In genomic region chr13:102847272-102848234, GRCh38 we compare ENCODE assay signal across 8 cellular contexts. TPM values are rescaled to one million over a fixed set of nuclear protein-coding genes. Genes with fewer than 3 reads are reported as not detected.
DNase-seq lines count a peak whose midpoint lies in the region; ATAC-seq and TF ChIP-seq lines count a peak whose summit lies in the region.

No MANE protein-coding gene starts in this region.

- CTCF ChIA-PET in T-cell (lab: Charles Lee), result interaction anchor here (0.7 to 6.3 kb wide), 13 partner anchors 47 to 268 kb away, joined by 3 to 93 read pairs (median 4); partner anchors contain the start of gene TPP2 (in 1 of the 2)

- TF ChIP-seq CTCF in heart right ventricle (IDR thresholded peaks at IDR 0.05) (peak; percentile 52 to 85 (median 70)), neural progenitor cell (IDR thresholded peaks at IDR 0.05) (peak; percentile 81)

- peak overlapping the region; percentile 9 for H3K9ac ChIP-seq in neural progenitor cell

- peaks cover 8% of the 10 kb centered on the region for H3F3A ChIP-seq in neural progenitor cell (ENCODE audit: low read depth)

- intact Hi-C loops in heart right ventricle (cut with DNase I) (loop anchor here in 8 of 10 donors (1.0 to 5.0 kb wide), 10 partner anchors 45 to 267 kb away; partner anchors contain the start of genes TPP2 (in 2 of the 8), BIVM (in 1 of the 8), POGLUT2 (in 1 of the 8) and TEX30 (in 1 of the 8)), Right ventricle myocardium inferior (cut with DNase I) (loop anchor here (2.0 kb wide), 1 partner anchor 267 kb away; no protein-coding TSS in a partner anchor)

- ATAC-seq in heart right ventricle (no peak), Right ventricle myocardium inferior (no peak), T-cell (replicated peaks in 1 of 4) (no peak), GM18505 (IDR thresholded peaks at IDR 0.05; ENCODE audit: unreplicated experiment) (no peak)

- peaks cover 21% of the 10 kb centered on the region for H3K79me2 ChIP-seq in neural progenitor cell (ENCODE audit: low read depth)

- WGBS in heart right ventricle, 2 donors, result 24 to 25% methylated on average over 12 of the region's 12 CpGs

- peak overlapping the region; percentile 29 for H2AFZ ChIP-seq in neural progenitor cell (replicated peaks)

- H4K20me1 ChIP-seq in neural progenitor cell (ENCODE audit: low read depth), result no peaks in the 10 kb centered on the region

- no peaks in the 10 kb centered on the region for H3K9me3 Mint-ChIP-seq in T-cell
- no peaks in the 10 kb centered on the region for H3K9me3 Mint-ChIP-seq in neural progenitor cell

- peak overlapping the region; percentile 82 for H3K4me2 ChIP-seq in neural progenitor cell

- H3K27me3 Mint-ChIP-seq in T-cell (no peaks in the 10 kb centered on the region), neural progenitor cell (ENCODE audit: insufficient read depth, low read depth) (peaks cover 4% of the 10 kb centered on the region)

- peaks cover 0 to 21% (median 0%) of the 10 kb centered on the region in 9 donors for H3K36me3 ChIP-seq in heart right ventricle
- H3K36me3 ChIP-seq in neural progenitor cell, result no peaks in the 10 kb centered on the region

- DNase-seq in heart right ventricle (no peak), Right ventricle myocardium inferior (ENCODE audit: missing footprints) (no peak), Kasumi-1 (lab: John Stamatoyannopoulos, UW) (peak; percentile 64 to 86), T-cell (peak in 9 of 34 experiments; percentile 5 to 17 (median 10)), epithelial cell of prostate (ENCODE audit: low read depth, low spot score) (no peak), neural progenitor cell (ENCODE audit: low spot score) (peak; percentile 46), islet precursor cell (no peak)

- no peak for TF ChIP-seq POLR2A in GM18505 (IDR thresholded peaks at IDR 0.05; ENCODE audit: borderline replicate concordance, extremely low read depth, insufficient read depth, insufficient read length)

- H3K27ac Mint-ChIP-seq in T-cell (peak overlapping the region; percentile 98 to 99), neural progenitor cell (peak overlapping the region; percentile 38)

- H3K4me1 Mint-ChIP-seq in T-cell (peaks cover 45 to 60% (median 57%) of the 10 kb centered on the region in 3 donors), neural progenitor cell (peaks cover 12% of the 10 kb centered on the region)

- H3K9me3 ChIP-seq in heart right ventricle, result no peaks in the 10 kb centered on the region
- H3K9me3 ChIP-seq in neural progenitor cell (ENCODE audit: low read depth), result no peaks in the 10 kb centered on the region

- peak overlapping the region; percentile 76 to 98 (median 88) for H3K4me3 ChIP-seq in heart right ventricle
- H3K4me3 ChIP-seq in neural progenitor cell, result peak overlapping the region; percentile 88

- POLR2A ChIA-PET in T-cell (lab: Charles Lee), result no interaction called here

- H3K4me3 Mint-ChIP-seq in T-cell (peak overlapping the region; percentile 91 to 98 (median 93)), neural progenitor cell (peak overlapping the region; percentile 89)

- H3K4me1 ChIP-seq in heart right ventricle (peaks cover 0 to 37% (median 28%) of the 10 kb centered on the region in 9 donors), neural progenitor cell (peaks cover 8% of the 10 kb centered on the region)

- no peaks in the 10 kb centered on the region for H3K27me3 ChIP-seq in heart right ventricle
- H3K27me3 ChIP-seq in neural progenitor cell, result no peaks in the 10 kb centered on the region

- H3K27ac ChIP-seq in heart right ventricle, result peak overlapping the region in 8 of 10 donors; percentile 36 to 98 (median 95)
- peak overlapping the region; percentile 94 for H3K27ac ChIP-seq in epithelial cell of prostate
- no peak overlapping the region for H3K27ac ChIP-seq in neural progenitor cell

- H3K36me3 Mint-ChIP-seq in T-cell, result peaks cover 8% of the 10 kb centered on the region
- H3K36me3 Mint-ChIP-seq in neural progenitor cell, result no peaks in the 10 kb centered on the region

RNA-seq across cellular contexts. Expression of gene ERCC5, which starts 1.7 kb away (rescaled TPM):
- 10 to 100 TPM; 26.5 to 37.7 (median 33.4) TPM for total RNA-seq in heart right ventricle
- 10 to 100 TPM; 18.1 to 59.5 TPM for polyA plus RNA-seq in heart right ventricle
- 27.3 TPM for total RNA-seq in Right ventricle myocardium inferior
- 100 to 1,000 TPM; 104 to 123 (median 114) TPM for total RNA-seq in T-cell
- 25.9 and 35.1 TPM in 2 replicates for total RNA-seq in neural progenitor cell (ENCODE audit: low replicate concordance)

RNA-seq across cellular contexts. Expression of gene BIVM, which starts 48.6 kb away (rescaled TPM):
- 10 to 100 TPM; 21.1 to 37.3 (median 28.3) TPM for total RNA-seq in heart right ventricle
- 10 to 100 TPM in 1 of 2 donors, 1 to 10 TPM in 1; 6.7 to 31.4 TPM for polyA plus RNA-seq in heart right ventricle
- total RNA-seq in Right ventricle myocardium inferior, result 32.4 TPM
- total RNA-seq in T-cell, result 10 to 100 TPM in 2 of 5 donors, 1 to 10 TPM in 3; 6.2 to 15.6 (median 9.3) TPM
- 13.6 and 15.7 TPM in 2 replicates for total RNA-seq in neural progenitor cell (ENCODE audit: low replicate concordance)

RNA-seq across cellular contexts. Expression of gene POGLUT2, which starts 48.8 kb away (rescaled TPM):
- total RNA-seq in heart right ventricle (1 to 10 TPM; 1.9 to 3.6 (median 2.8) TPM), Right ventricle myocardium inferior (3.2 TPM), T-cell (1 to 10 TPM in 1 of 5 donors, under 1 TPM in 4; 0.18 to 1.6 (median 0.93) TPM), neural progenitor cell (ENCODE audit: low replicate concordance) (18.6 and 33.5 TPM in 2 replicates)
- polyA plus RNA-seq in heart right ventricle, result 1 to 10 TPM; 2.9 to 5.4 TPM

Comparison
In these comparisons a context has a peak if more than half of its experiments do, and no peak if none do; other contexts are left out.
1. DNase-seq: peak in Kasumi-1 (2 of 2) and neural progenitor cell (single experiment); none in heart right ventricle (0 of 2), Right ventricle myocardium inferior (single experiment), epithelial cell of prostate (single experiment) and islet precursor cell (single experiment).